ENCODE assay signal across 11 cellular contexts in the genomic region with DNA sequence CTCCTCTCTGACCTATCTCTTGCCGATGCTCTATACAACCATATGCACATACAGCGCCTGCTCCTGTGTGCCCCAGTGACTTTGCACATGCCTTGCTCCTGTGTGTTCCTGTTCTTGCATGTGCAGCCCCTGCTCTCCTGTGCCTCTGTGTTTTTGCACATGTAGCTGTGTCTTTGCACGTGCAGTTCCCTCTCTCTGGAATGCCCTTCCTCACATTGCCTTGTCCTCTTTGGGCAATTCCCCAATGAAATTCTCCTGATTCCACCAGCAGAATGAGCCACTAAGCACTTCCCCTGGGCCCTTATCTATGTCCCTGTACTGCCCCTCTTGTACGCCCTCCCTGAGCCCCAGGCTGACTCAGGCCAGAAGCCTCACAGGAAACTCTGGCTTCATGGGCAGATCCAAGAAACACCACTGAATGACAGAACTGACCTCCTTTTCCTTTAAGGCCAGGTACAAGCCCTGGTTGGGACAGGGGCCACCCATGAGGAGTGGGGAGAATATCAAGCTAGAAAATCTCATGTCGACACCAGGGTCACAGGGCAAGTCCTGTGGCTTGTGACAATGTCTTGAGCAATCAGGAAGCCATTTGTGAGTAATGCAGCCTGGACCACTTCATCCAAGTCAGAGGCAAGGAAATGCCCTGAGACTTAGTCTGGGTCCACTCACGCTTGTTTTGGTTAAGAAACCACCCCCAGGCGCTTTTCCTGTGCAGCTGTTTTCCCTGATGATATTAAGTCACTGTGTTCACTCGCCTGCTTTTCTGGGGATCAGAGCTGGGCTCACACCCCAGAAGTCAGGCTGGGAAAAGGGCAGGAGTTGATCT. TPM values are rescaled to one million over a fixed set of nuclear protein-coding genes. Genes with fewer than 3 reads are reported as not detected.
DNase-seq lines count a peak whose midpoint lies in the region; ATAC-seq and TF ChIP-seq lines count a peak whose summit lies in the region.
"Had no signal": no experiment of that assay in that cellular context is flagged by ENCODE, and none has a peak within 500 bp of the region (broad histone marks: within the 10 kb centered on the region; RNA-seq: fewer than 3 reads in every experiment).

No MANE protein-coding gene starts in this region.

- H3K4me1 ChIP-seq in foreskin keratinocyte (peaks cover 5% of the 10 kb centered on the region), gastrocnemius medialis (peaks cover 5 to 6% of the 10 kb centered on the region in 2 donors)

- H3K4me3 ChIP-seq in gastrocnemius medialis = no peak overlapping the region

- peaks cover 25% of the 10 kb centered on the region for H3K27me3 ChIP-seq in foreskin keratinocyte
- H3K27me3 ChIP-seq in gastrocnemius medialis = peaks cover 6 to 11% (median 9%) of the 10 kb centered on the region in 3 donors

- H3K27ac ChIP-seq in foreskin keratinocyte (no peak overlapping the region), gastrocnemius medialis (peak overlapping the region; percentile 63 to 69 (median 66))

- no peak for TF ChIP-seq CTCF in foreskin keratinocyte (conservative IDR thresholded peaks at IDR 0.05)
- TF ChIP-seq CTCF in gastrocnemius medialis (IDR thresholded peaks at IDR 0.05 in 4 of 5, conservative IDR thresholded peaks at IDR 0.05 in 1 of 5) = no peak

- H3K9me3 ChIP-seq in gastrocnemius medialis = no peaks in the 10 kb centered on the region

- TF ChIP-seq POLR2A in gastrocnemius medialis (IDR thresholded peaks at IDR 0.05) = peak; percentile 9 to 19

- peak; percentile 53 for ATAC-seq in foreskin keratinocyte
- ATAC-seq in gastrocnemius medialis = peak; percentile 56 to 71
- ATAC-seq in HG03097 (IDR thresholded peaks at IDR 0.05; ENCODE audit: low FRiP score, unreplicated experiment) = no peak
- ATAC-seq in GM18858 (IDR thresholded peaks at IDR 0.05; ENCODE audit: unreplicated experiment) = no peak
- no peak for ATAC-seq in HG02981 (IDR thresholded peaks at IDR 0.05; ENCODE audit: unreplicated experiment)
- ATAC-seq: naive thymus-derived CD8-positive, alpha-beta T cell had no signal

- in situ Hi-C loops in gastrocnemius medialis (cut with MboI; ENCODE audit: low sequenced_read_pairs in 4 of 4) = no loop called here

- intact Hi-C loops in gastrocnemius medialis (cut with DNase I; ENCODE audit: low total_unique reads) = no loop called here

- no peaks in the 10 kb centered on the region for H3K36me3 ChIP-seq in gastrocnemius medialis

- DNase-seq in GM04504 (ENCODE audit: low read depth) = peak; percentile 96
- DNase-seq in SKM-1 treated with dmso at 0.1 percent for 144 hours (lab: John Stamatoyannopoulos, UW; ENCODE audit: unreplicated experiment) = peak; percentile 81
- DNase-seq in foreskin keratinocyte = peak; percentile 64 to 85
- peak; percentile 55 to 70 for DNase-seq in gastrocnemius medialis
- no peak for DNase-seq in activated CD4-positive, alpha-beta T cell treated with anti-CD3 and anti-CD28 coated beads, Interleukin-2, amount 50 U/mL, for 4 hours
- DNase-seq: activated T-cell treated with anti-CD3 and anti-CD28 coated beads, Interleukin-2, amount 50 U/mL, for 24 hours; naive thymus-derived CD8-positive, alpha-beta T cell; NCI-H1048 had no signal

RNA-seq across cellular contexts. Expression of a gene that starts 1.9 kb away (rescaled TPM):
- 5.2 and 7.1 TPM in 2 replicates for total RNA-seq in foreskin keratinocyte
- 6.1 and 7.1 TPM in 2 replicates for polyA plus RNA-seq in foreskin keratinocyte
- total RNA-seq in gastrocnemius medialis = under 1 TPM in 3 of 4 donors, not detected in 1; 0.69 to 0.92 (median 0.72) TPM
- polyA plus RNA-seq: naive thymus-derived CD8-positive, alpha-beta T cell had no signal

Comparison
In these comparisons a context has a peak if more than half of its experiments do, and no peak if none do; other contexts are left out.
1. DNase-seq: peak in GM04504 (single experiment), SKM-1 treated with dmso at 0.1 percent for 144 hours (single experiment), foreskin keratinocyte (2 of 2) and gastrocnemius medialis (2 of 2); none in activated CD4-positive, alpha-beta T cell treated with anti-CD3 and anti-CD28 coated beads, Interleukin-2, amount 50 U/mL, for 4 hours (0 of 2).
2. ATAC-seq: peak in foreskin keratinocyte (single experiment) and gastrocnemius medialis (2 of 2); none in HG03097 (single experiment), GM18858 (single experiment) and HG02981 (single experiment).